12 cellular contexts compared by ENCODE assay signal in genomic region chr2:14756981-14757657, GRCh38.
DNase-seq lines count a peak whose midpoint lies in the region; ATAC-seq, FAIRE-seq and TF ChIP-seq lines count a peak whose summit lies in the region.
"Had no signal": no experiment of that assay in that cellular context is flagged by ENCODE, and none has a peak within 500 bp of the region (broad histone marks: within the 10 kb centered on the region; RNA-seq: fewer than 3 reads in every experiment).

No MANE protein-coding gene starts in this region.

- H3K36me3 ChIP-seq in astrocyte (ENCODE audit: insufficient read depth, low read length), result no peaks in the 10 kb centered on the region
- no peaks in the 10 kb centered on the region for H3K36me3 ChIP-seq in kidney epithelial cell (ENCODE audit: control insufficient read depth, insufficient read depth, low read length)
- H3K36me3 ChIP-seq in upper lobe of right lung, result no peaks in the 10 kb centered on the region
- H3K36me3 ChIP-seq: cardiac muscle cell, sigmoid colon had no signal

- intact Hi-C loops in activated CD4-positive, alpha-beta T cell treated with anti-CD3 and anti-CD28 coated beads, Interleukin-2, amount 10 ng/mL, durations not matched to agents 24 days and 14 days (cut with micrococcal nuclease), result no loop called here
- intact Hi-C loops in upper lobe of right lung (cut with DNase I), result no loop called here

- no peak for ATAC-seq in upper lobe of right lung

- no peak overlapping the region for H3K9ac ChIP-seq in astrocyte (ENCODE audit: low read length)

- H3K4me3 ChIP-seq in astrocyte (ENCODE audit: insufficient read depth, low read depth, low read length) (no peak overlapping the region), kidney epithelial cell (ENCODE audit: low read depth, low read length) (no peak overlapping the region), upper lobe of right lung (no peak overlapping the region)
- H3K4me3 ChIP-seq: cardiac muscle cell, sigmoid colon had no signal

- H3K27me3 ChIP-seq in astrocyte (ENCODE audit: insufficient read depth, low read length) (no peaks in the 10 kb centered on the region), kidney epithelial cell (ENCODE audit: control insufficient read depth, insufficient read depth, low read length) (no peaks in the 10 kb centered on the region), upper lobe of right lung (no peaks in the 10 kb centered on the region)
- H3K27me3 ChIP-seq: cardiac muscle cell, sigmoid colon had no signal

- no peaks in the 10 kb centered on the region for H3K36me3 Mint-ChIP-seq in astrocyte (ENCODE audit: low read depth, unreplicated experiment)
- H3K36me3 Mint-ChIP-seq in activated CD4-positive, alpha-beta T cell treated with anti-CD3 and anti-CD28 coated beads, Interleukin-2, amount 10 ng/mL, durations not matched to agents 24 days and 14 days (ENCODE audit: low read depth), result no peaks in the 10 kb centered on the region

- FAIRE-seq in astrocyte (lab: Jason Lieb, UNC), result peak; percentile 96

- H3K27ac Mint-ChIP-seq in astrocyte (ENCODE audit: unreplicated experiment), result peak overlapping the region; percentile 97
- H3K27ac Mint-ChIP-seq in activated CD4-positive, alpha-beta T cell treated with anti-CD3 and anti-CD28 coated beads, Interleukin-2, amount 10 ng/mL, durations not matched to agents 24 days and 14 days, result no peak overlapping the region
- H3K27ac Mint-ChIP-seq: T-helper 1 cell treated with Interleukin-12 subunit alpha and Interleukin-12 subunit beta and Interleukin-4 antibody, amounts not matched to agents 30 μg/mL and 1 μg/mL, for 36 hours had no signal

- no peaks in the 10 kb centered on the region for H3K9me3 Mint-ChIP-seq in astrocyte (ENCODE audit: unreplicated experiment)
- no peaks in the 10 kb centered on the region for H3K9me3 Mint-ChIP-seq in activated CD4-positive, alpha-beta T cell treated with anti-CD3 and anti-CD28 coated beads, Interleukin-2, amount 10 ng/mL, durations not matched to agents 24 days and 14 days
- H3K9me3 Mint-ChIP-seq: T-helper 1 cell treated with Interleukin-12 subunit alpha and Interleukin-12 subunit beta and Interleukin-4 antibody, amounts not matched to agents 30 μg/mL and 1 μg/mL, for 36 hours had no signal

- H3K4me1 Mint-ChIP-seq in astrocyte (ENCODE audit: low read depth, unreplicated experiment), result peaks cover 38% of the 10 kb centered on the region
- H3K4me1 Mint-ChIP-seq in activated CD4-positive, alpha-beta T cell treated with anti-CD3 and anti-CD28 coated beads, Interleukin-2, amount 10 ng/mL, durations not matched to agents 24 days and 14 days, result no peaks in the 10 kb centered on the region

- H3K9me3 ChIP-seq in astrocyte (ENCODE audit: insufficient read depth, low read depth, low read length), result no peaks in the 10 kb centered on the region
- no peaks in the 10 kb centered on the region for H3K9me3 ChIP-seq in upper lobe of right lung
- H3K9me3 ChIP-seq: sigmoid colon had no signal

- DNase-seq in A172 (ENCODE audit: low spot score) (peak; percentile 86), HT1080 (ENCODE audit: low read depth) (peak; percentile 97), astrocyte (ENCODE audit: low read depth) (peak; percentile 98), kidney epithelial cell (ENCODE audit: low read depth) (peak; percentile 98), upper lobe of right lung (no peak), NCI-H526 treated with DMSO at 0.1 percent for 48 hours (lab: John Stamatoyannopoulos, UW) (no peak), midbrain (lab: John Stamatoyannopoulos, UW) (no peak)
- no peak for DNase-seq in activated CD4-positive, alpha-beta T cell treated with anti-CD3 and anti-CD28 coated beads, Interleukin-2, amount 10 ng/mL, durations not matched to agents 24 days and 14 days
- DNase-seq: NCI-H524, sigmoid colon had no signal

- TF ChIP-seq CTCF in astrocyte (IDR thresholded peaks at IDR 0.05; ENCODE audit: insufficient read depth, low read depth, low read length) (no peak), kidney epithelial cell (IDR thresholded peaks at IDR 0.05; ENCODE audit: insufficient read depth, low read length, poor library complexity, severe bottlenecking) (no peak), upper lobe of right lung (IDR thresholded peaks at IDR 0.05) (no peak)

- no peaks in the 10 kb centered on the region for H3K79me2 ChIP-seq in astrocyte (ENCODE audit: insufficient read depth, low read length)

- peak overlapping the region; percentile 54 for H3K4me2 ChIP-seq in astrocyte (ENCODE audit: low read length)

- peak overlapping the region; percentile 84 for H3K27ac ChIP-seq in astrocyte (ENCODE audit: low read depth, low read length)
- no peak overlapping the region for H3K27ac ChIP-seq in upper lobe of right lung
- H3K27ac ChIP-seq: cardiac muscle cell, sigmoid colon had no signal

- H4K20me1 ChIP-seq in astrocyte (ENCODE audit: insufficient read depth, low read length), result no peaks in the 10 kb centered on the region

- H3K4me1 ChIP-seq in astrocyte (ENCODE audit: insufficient read depth, low read length) (peaks cover 15% of the 10 kb centered on the region), upper lobe of right lung (no peaks in the 10 kb centered on the region)
- H3K4me1 ChIP-seq: sigmoid colon had no signal

- peak overlapping the region; percentile 40 for H3K4me3 Mint-ChIP-seq in astrocyte (ENCODE audit: unreplicated experiment)
- no peak overlapping the region for H3K4me3 Mint-ChIP-seq in activated CD4-positive, alpha-beta T cell treated with anti-CD3 and anti-CD28 coated beads, Interleukin-2, amount 10 ng/mL, durations not matched to agents 24 days and 14 days
- H3K4me3 Mint-ChIP-seq: T-helper 1 cell treated with Interleukin-12 subunit alpha and Interleukin-12 subunit beta and Interleukin-4 antibody, amounts not matched to agents 30 μg/mL and 1 μg/mL, for 36 hours had no signal

- H2AFZ ChIP-seq in astrocyte (ENCODE audit: low read depth, low read length), result no peak overlapping the region

- H3K27me3 Mint-ChIP-seq in astrocyte (ENCODE audit: low read depth, unreplicated experiment), result no peaks in the 10 kb centered on the region
- H3K27me3 Mint-ChIP-seq in activated CD4-positive, alpha-beta T cell treated with anti-CD3 and anti-CD28 coated beads, Interleukin-2, amount 10 ng/mL, durations not matched to agents 24 days and 14 days, result no peaks in the 10 kb centered on the region

Comparison
In these comparisons a context has a peak if more than half of its experiments do, and no peak if none do; other contexts are left out.
1. DNase-seq: peak in A172 (single experiment), HT1080 (single experiment), astrocyte (single experiment) and kidney epithelial cell (single experiment); none in activated CD4-positive, alpha-beta T cell treated with anti-CD3 and anti-CD28 coated beads, Interleukin-2, amount 10 ng/mL, durations not matched to agents 24 days and 14 days (single experiment), upper lobe of right lung (single experiment), NCI-H526 treated with DMSO at 0.1 percent for 48 hours (single experiment) and midbrain (single experiment).